Comparison of ENCODE assay signal across 1 cellular context in genomic region chr3:115217292-115217677, GRCh38.
TF ChIP-seq lines count a peak whose summit lies in the region.

No MANE protein-coding gene starts in this region.

TF ChIP-seq in HepG2, 621 proteins besides CTCF, POLR2A, EP300 and RAD21:
- peak; percentile 21; the same call in 1 of the 2 replicates for TF ChIP-seq ATF7 (IDR thresholded peaks at IDR 0.05)
- no peak for TF ChIP-seq ATF7 (CRISPR knock-in tag; IDR thresholded peaks at IDR 0.05)
- TF ChIP-seq TEAD3 (CRISPR knock-in tag; optimal IDR thresholded peaks at IDR 0.05; ENCODE audit: borderline replicate concordance): no peak
